In genomic region chr4:117784266-117784665, GRCh38 we compare ENCODE assay signal across 13 cellular contexts.
DNase-seq lines count a peak whose midpoint lies in the region; ATAC-seq, FAIRE-seq and TF ChIP-seq lines count a peak whose summit lies in the region.
"Had no signal": no experiment of that assay in that cellular context is flagged by ENCODE, and none has a peak within 500 bp of the region (broad histone marks: within the 10 kb centered on the region; RNA-seq: fewer than 3 reads in every experiment).

No MANE protein-coding gene starts in this region.

- no peak overlapping the region for H3K9ac ChIP-seq in HCT116 (ENCODE audit: low read length)
- no peak overlapping the region for H3K9ac ChIP-seq in neuronal stem cell (ENCODE audit: low read depth, low read length, poor library complexity)
- no peak overlapping the region for H3K9ac ChIP-seq in PC-3 (ENCODE audit: low read length)
- H3K9ac ChIP-seq: GM23248 had no signal

- no peaks in the 10 kb centered on the region for H3K36me3 Mint-ChIP-seq in mesothelial cell of epicardium

- H3K9me2 ChIP-seq in HCT116 (ENCODE audit: insufficient read depth) = no peaks in the 10 kb centered on the region
- no peaks in the 10 kb centered on the region for H3K9me2 ChIP-seq in PC-3 (replicated peaks; ENCODE audit: low read length)

- intact Hi-C loops in HCT116 (cut with micrococcal nuclease) = no loop called here
- intact Hi-C loops in PC-3 (cut with micrococcal nuclease) = no loop called here

- H3K18ac ChIP-seq in neuronal stem cell (ENCODE audit: low read length) = no peak overlapping the region

- CTCF ChIA-PET in HCT116 (lab: Charles Lee) (no interaction called here), PC-3 (lab: Charles Lee) (no interaction called here)

- TF ChIP-seq RAD21 in HCT116 (IDR thresholded peaks at IDR 0.05; ENCODE audit: low read depth) = no peak

- no peak overlapping the region for H2BK120ac ChIP-seq in neuronal stem cell (ENCODE audit: low read depth, low read length)

- H3K4me2 ChIP-seq in HCT116 (ENCODE audit: low read length) (no peak overlapping the region), neuronal stem cell (ENCODE audit: insufficient read depth, low read length, poor library complexity, severe bottlenecking) (no peak overlapping the region), PC-3 (ENCODE audit: low read length) (no peak overlapping the region)

- no peak overlapping the region for H3K23ac ChIP-seq in neuronal stem cell (ENCODE audit: low read depth, low read length, poor library complexity)

- no peak for TF ChIP-seq POLR2A in HCT116 (IDR thresholded peaks at IDR 0.05; ENCODE audit: borderline replicate concordance, extremely low read depth, insufficient read depth, insufficient read length)

- H3K9me3 ChIP-seq in HCT116 (ENCODE audit: control insufficient read depth in 1 of 2, insufficient read depth in 1 of 2, low read depth in 1 of 2, low read length in 2 of 2) = no peaks in the 10 kb centered on the region
- H3K9me3 ChIP-seq in SJCRH30 (replicated peaks) = no peaks in the 10 kb centered on the region
- no peaks in the 10 kb centered on the region for H3K9me3 ChIP-seq in neuronal stem cell (replicated peaks in 1 of 2; ENCODE audit: control insufficient read depth in 2 of 2, insufficient read depth in 1 of 2, low read depth in 1 of 2, low read length in 2 of 2)
- no peaks in the 10 kb centered on the region for H3K9me3 ChIP-seq in PC-3 (ENCODE audit: low read length)

- no peak overlapping the region for H2BK5ac ChIP-seq in neuronal stem cell (ENCODE audit: low read length)

- H3K27me3 Mint-ChIP-seq in mesothelial cell of epicardium (ENCODE audit: low read depth) = no peaks in the 10 kb centered on the region
- H3K27me3 Mint-ChIP-seq: B cell; CD4-positive, alpha-beta T cell had no signal

- peaks cover 9% of the 10 kb centered on the region for H3K4me1 Mint-ChIP-seq in mesothelial cell of epicardium
- H3K4me1 Mint-ChIP-seq: B cell had no signal

- H3K27ac Mint-ChIP-seq in mesothelial cell of epicardium = no peak overlapping the region
- H3K27ac Mint-ChIP-seq: B cell; CD4-positive, alpha-beta T cell had no signal

- ATAC-seq in HCT116 (no peak), PC-3 (no peak)
- ATAC-seq: GM12878 had no signal

- no peak overlapping the region for H4K91ac ChIP-seq in neuronal stem cell (ENCODE audit: low read depth, low read length, poor library complexity)

- H3K4me1 ChIP-seq in HCT116 (ENCODE audit: control insufficient read depth in 1 of 2, insufficient read depth in 2 of 2, low read length in 2 of 2) (no peaks in the 10 kb centered on the region), SJCRH30 (peaks cover 9% of the 10 kb centered on the region; the same call in 1 of the 2 replicates), neuronal stem cell (ENCODE audit: control insufficient read depth in 2 of 2, insufficient read depth in 1 of 2, low read depth in 1 of 2, low read length in 2 of 2) (peaks cover 0 to 3% of the 10 kb centered on the region in 2 donors), PC-3 (ENCODE audit: insufficient read depth, low read length) (no peaks in the 10 kb centered on the region)

- peak; percentile 34 for FAIRE-seq in frontal cortex (lab: Jason Lieb, UNC)
- FAIRE-seq: GM12878 had no signal

- H2AFZ ChIP-seq in HCT116 (ENCODE audit: low read depth, low read length, poor library complexity, severe bottlenecking) (peak overlapping the region; percentile 78), neuronal stem cell (ENCODE audit: low read length) (peak overlapping the region; percentile 69), PC-3 (ENCODE audit: low read length) (no peak overlapping the region)
- H2AFZ ChIP-seq: GM23248 had no signal

- no CpG with 5 or more reads among the region's 2 CpGs for WGBS in neuronal stem cell (ENCODE audit: extremely low coverage in 2 of 2, insufficient read length in 2 of 2, insufficient replicate concordance in 1 of 2), 2 donors

- TF ChIP-seq CTCF in HCT116 (IDR thresholded peaks at IDR 0.05 in 2 of 3, conservative IDR thresholded peaks at IDR 0.05 in 1 of 3; ENCODE audit: borderline replicate concordance in 1 of 3, insufficient read depth in 1 of 3, low read depth in 2 of 3, low read length in 2 of 3) (no peak), mesothelial cell of epicardium (IDR thresholded peaks at IDR 0.05; ENCODE audit: unreplicated experiment) (no peak), PC-3 (conservative IDR thresholded peaks at IDR 0.05; ENCODE audit: low read depth, low read length) (no peak)

- H4K20me1 ChIP-seq in HCT116 (ENCODE audit: insufficient read depth) = no peaks in the 10 kb centered on the region
- H4K20me1 ChIP-seq in PC-3 (ENCODE audit: low read length) = no peaks in the 10 kb centered on the region

- H3K79me1 ChIP-seq in neuronal stem cell (ENCODE audit: low read depth, low read length) = no peaks in the 10 kb centered on the region

- RAD21 ChIA-PET in HCT116 (lab: Charles Lee; ENCODE audit: low non-redundant PET in 1 of 2, low total read pairs in 2 of 2, uncharacterized antibody in 2 of 2, unreplicated experiment in 2 of 2) = no interaction called here

- H3K4me3 Mint-ChIP-seq in mesothelial cell of epicardium = no peak overlapping the region
- H3K4me3 Mint-ChIP-seq: B cell; CD4-positive, alpha-beta T cell had no signal

- POLR2A ChIA-PET in HCT116 (lab: Charles Lee) = no interaction called here
- POLR2A ChIA-PET in PC-3 (lab: Charles Lee; ENCODE audit: unreplicated experiment) = no interaction called here

- no peak overlapping the region for H3K14ac ChIP-seq in neuronal stem cell (ENCODE audit: low read length)

- H3K27ac ChIP-seq in HCT116 (ENCODE audit: low read depth, low read length) (no peak overlapping the region), SJCRH30 (peak overlapping the region; percentile 33), neuronal stem cell (replicated peaks; ENCODE audit: low read length) (no peak overlapping the region), PC-3 (ENCODE audit: low read length) (no peak overlapping the region)
- H3K27ac ChIP-seq: GM23248 had no signal

- H2BK12ac ChIP-seq in neuronal stem cell (ENCODE audit: low read length) = no peak overlapping the region

- H2BK15ac ChIP-seq in neuronal stem cell (ENCODE audit: low read length) = no peak overlapping the region

- BruUV-seq in HCT116 (replicated peaks; lab: Mats Ljungman, UMichigan) (no TSS peak), PC-3 (replicated peaks; lab: Mats Ljungman, UMichigan) (no TSS peak)

- H2AK5ac ChIP-seq in neuronal stem cell (ENCODE audit: low read depth, low read length) = no peak overlapping the region

- no peak for DNase-seq in HCT116 (ENCODE audit: low read depth, low spot score)
- DNase-seq in SJCRH30 = peak in 1 of 2 experiments; percentile 45
- DNase-seq in frontal cortex (ENCODE audit: low spot score in 2 of 2) = no peak
- no peak for DNase-seq in neuronal stem cell (ENCODE audit: low spot score)
- DNase-seq in mesothelial cell of epicardium (ENCODE audit: low spot score in 2 of 2, unreplicated experiment in 2 of 2) = no peak
- no peak for DNase-seq in PC-3
- no peak for DNase-seq in Kasumi-1 (lab: John Stamatoyannopoulos, UW)
- DNase-seq: C1 segment of cervical spinal cord; CD4-positive, alpha-beta T cell; DMS79 had no signal

- H3K4ac ChIP-seq in neuronal stem cell (ENCODE audit: low read length) = no peak overlapping the region

- H4K8ac ChIP-seq in neuronal stem cell (ENCODE audit: low read depth, low read length) = no peak overlapping the region

- H3K36me3 ChIP-seq in HCT116 (ENCODE audit: control insufficient read depth in 1 of 2, insufficient read depth in 2 of 2, low read length in 2 of 2) (no peaks in the 10 kb centered on the region), SJCRH30 (no peaks in the 10 kb centered on the region), neuronal stem cell (replicated peaks in 1 of 2; ENCODE audit: control insufficient read depth in 2 of 2, insufficient read depth in 2 of 2, low read length in 2 of 2) (no peaks in the 10 kb centered on the region), PC-3 (ENCODE audit: low read depth, low read length) (no peaks in the 10 kb centered on the region)

- H3K4me3 ChIP-seq in HCT116 (replicated peaks in 1 of 2; ENCODE audit: low read depth in 1 of 2, low read length in 2 of 2) (no peak overlapping the region), SJCRH30 (no peak overlapping the region), neuronal stem cell (ENCODE audit: low read length in 2 of 2) (no peak overlapping the region), PC-3 (ENCODE audit: low read length) (no peak overlapping the region)
- H3K4me3 ChIP-seq: GM12878, GM23248 had no signal

- no peaks in the 10 kb centered on the region for H3K27me3 ChIP-seq in HCT116 (ENCODE audit: insufficient read depth, low read length)
- no peaks in the 10 kb centered on the region for H3K27me3 ChIP-seq in SJCRH30
- no peaks in the 10 kb centered on the region for H3K27me3 ChIP-seq in neuronal stem cell (ENCODE audit: control insufficient read depth in 3 of 3, insufficient read depth in 3 of 3, low read depth in 1 of 3, low read length in 3 of 3)
- H3K27me3 ChIP-seq in PC-3 (ENCODE audit: low read length) = no peaks in the 10 kb centered on the region

- H3F3A ChIP-seq in PC-3 (ENCODE audit: low read length, unreplicated experiment) = no peaks in the 10 kb centered on the region

- peaks cover 22% of the 10 kb centered on the region for H3K9me3 Mint-ChIP-seq in mesothelial cell of epicardium
- H3K9me3 Mint-ChIP-seq: CD4-positive, alpha-beta T cell had no signal

- H3K79me2 ChIP-seq in HCT116 (ENCODE audit: insufficient read depth, low read length) = no peaks in the 10 kb centered on the region
- H3K79me2 ChIP-seq in PC-3 (ENCODE audit: low read length) = no peaks in the 10 kb centered on the region

TF ChIP-seq in HCT116, 20 proteins besides CTCF, POLR2A, EP300 and RAD21:
- no peak for TF ChIP-seq POLR2AphosphoS5 (IDR thresholded peaks at IDR 0.05; ENCODE audit: low read depth, low read length)
